23 cellular contexts compared by ENCODE assay signal in genomic region chr5:65098393-65098792, GRCh38.
"Had no signal": no experiment of that assay in that cellular context is flagged by ENCODE, and none has a peak within 500 bp of the region (broad histone marks: within the 10 kb centered on the region; RNA-seq: fewer than 3 reads in every experiment).

No MANE protein-coding gene starts in this region.

- H3K9me3 Mint-ChIP-seq: natural killer cell; stimulated activated naive CD8-positive, alpha-beta T cell treated with anti-CD3 and anti-CD28 coated beads, Interleukin-15, amount 100 ng/mL, for 72 hours; type B pancreatic cell had no signal

- FAIRE-seq: frontal cortex, urothelium cell line had no signal

- H3K9me3 ChIP-seq: colonic mucosa, heart left ventricle, ovary, spleen had no signal

- DNase-seq: cerebellar nuclear complex; colonic mucosa; dermis blood vessel endothelial cell; heart left ventricle; hippocampal formation; left colon; left ventricle myocardium superior; natural killer cell; ovary; right cardiac atrium; spleen; stimulated activated CD4-positive, alpha-beta T cell treated with anti-CD3 and anti-CD28 coated beads, Interleukin-15, amount 100 ng/mL, for 24 hours; stimulated activated CD4-positive, alpha-beta T cell treated with anti-CD3 and anti-CD28 coated beads, Interleukin-1b, Interleukin-23, amount 100 ng/mL, for 48 hours; stimulated activated CD4-positive, alpha-beta T cell treated with anti-CD3 and anti-CD28 coated beads, Interleukin-4, amount 100 ng/mL, for 24 hours; stimulated activated naive B cell treated with anti-CD40 and anti-IgM and Interleukin-4, amounts not matched to agents 10 μg/mL and 1 μg/mL and 100 μg/mL, for 72 hours; stimulated activated naive CD8-positive, alpha-beta T cell treated with anti-CD3 and anti-CD28 coated beads, Interleukin-15, amount 100 ng/mL, for 72 hours; substantia nigra had no signal

- H3K36me3 ChIP-seq: colonic mucosa, heart left ventricle, ovary, spleen had no signal

- H3K4me1 Mint-ChIP-seq: neural crest cell had no signal

- H3K36me3 Mint-ChIP-seq: natural killer cell; stimulated activated naive B cell treated with anti-CD40 and anti-IgM and Interleukin-4, amounts not matched to agents 10 μg/mL and 1 μg/mL and 100 μg/mL, for 72 hours; type B pancreatic cell had no signal

- H3K27ac Mint-ChIP-seq: natural killer cell; progenitor cell of endocrine pancreas; stimulated activated naive B cell treated with anti-CD40 and anti-IgM and Interleukin-4, amounts not matched to agents 10 μg/mL and 1 μg/mL and 100 μg/mL, for 72 hours; stimulated activated naive CD8-positive, alpha-beta T cell treated with anti-CD3 and anti-CD28 coated beads, Interleukin-15, amount 100 ng/mL, for 72 hours; type B pancreatic cell had no signal

- H3K4me1 ChIP-seq: colonic mucosa had no signal

- H3K27ac ChIP-seq: colonic mucosa, heart left ventricle, ovary, spleen had no signal

- H3K4me3 ChIP-seq: colonic mucosa, heart left ventricle, lung, ovary, spleen had no signal

- ATAC-seq: heart left ventricle; left colon; left ventricle myocardium superior; natural killer cell; right cardiac atrium; stimulated activated naive B cell treated with anti-CD40 and anti-IgM and Interleukin-4, amounts not matched to agents 10 μg/mL and 1 μg/mL and 100 μg/mL, for 72 hours; stimulated activated naive CD8-positive, alpha-beta T cell treated with anti-CD3 and anti-CD28 coated beads, Interleukin-15, amount 100 ng/mL, for 72 hours had no signal

- H3K4me3 Mint-ChIP-seq: natural killer cell; neural crest cell; stimulated activated naive B cell treated with anti-CD40 and anti-IgM and Interleukin-4, amounts not matched to agents 10 μg/mL and 1 μg/mL and 100 μg/mL, for 72 hours; stimulated activated naive CD8-positive, alpha-beta T cell treated with anti-CD3 and anti-CD28 coated beads, Interleukin-15, amount 100 ng/mL, for 72 hours; type B pancreatic cell had no signal

- H3K27me3 ChIP-seq: colonic mucosa, heart left ventricle, ovary, spleen had no signal

- H3K27me3 Mint-ChIP-seq: progenitor cell of endocrine pancreas; stimulated activated naive CD8-positive, alpha-beta T cell treated with anti-CD3 and anti-CD28 coated beads, Interleukin-15, amount 100 ng/mL, for 72 hours; type B pancreatic cell had no signal
